ENCODE assay signal across 1 cellular context in the genomic region with DNA sequence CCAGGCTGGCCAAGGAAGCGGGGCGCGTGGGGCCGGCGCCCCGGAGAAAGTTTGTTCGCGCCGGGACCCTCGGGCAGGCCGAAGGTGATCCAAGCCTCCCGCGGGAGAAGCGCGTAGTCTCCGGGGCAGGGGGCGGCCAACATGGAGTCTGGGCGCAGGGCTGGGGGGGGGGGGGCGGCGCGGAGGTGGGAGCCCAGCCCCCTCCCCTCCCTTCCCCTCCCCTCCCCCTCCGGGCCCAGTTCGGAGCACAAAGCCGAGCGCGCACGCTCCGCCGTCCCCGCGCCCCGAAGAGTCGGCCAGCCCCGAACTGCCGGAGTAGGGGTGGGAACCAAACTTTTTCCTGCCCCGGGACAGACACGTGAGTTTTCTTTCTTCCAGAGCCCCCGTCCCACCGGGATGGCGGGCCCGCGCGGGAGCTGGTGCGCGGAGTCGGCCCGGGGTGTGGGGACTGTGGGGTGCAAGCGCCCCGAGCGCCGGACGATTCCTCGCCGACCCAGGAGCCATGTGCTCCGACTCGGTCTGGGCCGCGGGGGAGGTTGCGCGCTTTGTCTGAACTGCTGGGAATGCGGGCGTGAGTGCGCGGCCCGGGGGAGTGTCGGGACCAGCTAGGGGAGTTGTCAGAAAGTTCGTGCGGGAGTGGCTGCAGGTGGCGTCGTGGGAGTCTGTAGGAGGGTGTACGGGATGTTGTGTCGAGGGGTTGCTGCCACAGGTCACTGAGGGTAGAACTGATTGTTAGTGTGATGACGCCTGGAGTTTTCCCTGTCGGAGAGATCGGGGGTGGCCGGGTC.
TF ChIP-seq lines count a peak whose summit lies in the region.

No MANE protein-coding gene starts in this region.

TF ChIP-seq in HepG2, 621 proteins besides CTCF, POLR2A, EP300 and RAD21 (continued from another document and continues in another):
- TF ChIP-seq LCORL (IDR thresholded peaks at IDR 0.05) (no peak), LCORL (CRISPR knock-in tag; IDR thresholded peaks at IDR 0.05) (0 out of 2 replicates have a peak, but pooled peaks have one; percentile 80), RARG (CRISPR knock-in tag; IDR thresholded peaks at IDR 0.05; ENCODE audit: low read depth) (no peak), ZNF136 (CRISPR knock-in tag; IDR thresholded peaks at IDR 0.05; ENCODE audit: low read depth) (peak; percentile 85), MTF2 (CRISPR knock-in tag; IDR thresholded peaks at IDR 0.05; ENCODE audit: borderline replicate concordance) (peak; percentile 84; the same call in 1 of the 2 replicates), ZNF552 (CRISPR knock-in tag; IDR thresholded peaks at IDR 0.05; ENCODE audit: borderline replicate concordance) (peak; percentile 67), ZNF891 (CRISPR knock-in tag; IDR thresholded peaks at IDR 0.05) (peak; percentile 89), MED8 (CRISPR knock-in tag; IDR thresholded peaks at IDR 0.05; ENCODE audit: insufficient replicate concordance) (no peak), RCOR2 (CRISPR knock-in tag; IDR thresholded peaks at IDR 0.05) (peak; percentile 37; the same call in 1 of the 2 replicates), MBD4 (IDR thresholded peaks at IDR 0.05; ENCODE audit: borderline replicate concordance, low read length) (no peak), ZC3H4 (CRISPR knock-in tag; IDR thresholded peaks at IDR 0.05; ENCODE audit: borderline replicate concordance) (no peak), POLR2G (IDR thresholded peaks at IDR 0.05; ENCODE audit: low read depth, low read length) (peak; percentile 75), ZNF160 (CRISPR knock-in tag; IDR thresholded peaks at IDR 0.05) (peak; percentile 2; the same call in 1 of the 2 replicates), ZNF333 (CRISPR knock-in tag; IDR thresholded peaks at IDR 0.05; ENCODE audit: borderline replicate concordance) (peak; percentile 95; the same call in 1 of the 2 replicates), PRMT3 (CRISPR knock-in tag; IDR thresholded peaks at IDR 0.05; ENCODE audit: borderline replicate concordance, low read depth) (no peak), SMAD1 (CRISPR knock-in tag; IDR thresholded peaks at IDR 0.05; ENCODE audit: borderline replicate concordance, low read depth) (no peak; the same call in 1 of the 2 replicates), SAP130 (CRISPR knock-in tag; IDR thresholded peaks at IDR 0.05; ENCODE audit: low read depth) (peak; percentile 91), BHLHE40 (IDR thresholded peaks at IDR 0.05; ENCODE audit: low read length) (peak; percentile 37), ZNF761 (CRISPR knock-in tag; conservative IDR thresholded peaks at IDR 0.05) (no peak), ZNF180 (CRISPR knock-in tag; IDR thresholded peaks at IDR 0.05; ENCODE audit: borderline replicate concordance, low read depth) (no peak)
- TF ChIP-seq, protein P1, sequence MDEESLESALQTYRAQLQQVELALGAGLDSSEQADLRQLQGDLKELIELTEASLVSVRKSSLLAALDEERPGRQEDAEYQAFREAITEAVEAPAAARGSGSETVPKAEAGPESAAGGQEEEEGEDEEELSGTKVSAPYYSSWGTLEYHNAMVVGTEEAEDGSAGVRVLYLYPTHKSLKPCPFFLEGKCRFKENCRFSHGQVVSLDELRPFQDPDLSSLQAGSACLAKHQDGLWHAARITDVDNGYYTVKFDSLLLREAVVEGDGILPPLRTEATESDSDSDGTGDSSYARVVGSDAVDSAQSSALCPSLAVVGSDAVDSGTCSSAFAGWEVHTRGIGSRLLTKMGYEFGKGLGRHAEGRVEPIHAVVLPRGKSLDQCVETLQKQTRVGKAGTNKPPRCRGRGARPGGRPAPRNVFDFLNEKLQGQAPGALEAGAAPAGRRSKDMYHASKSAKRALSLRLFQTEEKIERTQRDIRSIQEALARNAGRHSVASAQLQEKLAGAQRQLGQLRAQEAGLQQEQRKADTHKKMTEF (CRISPR knock-in tag; IDR thresholded peaks at IDR 0.05): peak; percentile 59
- TF ChIP-seq, protein P2, sequence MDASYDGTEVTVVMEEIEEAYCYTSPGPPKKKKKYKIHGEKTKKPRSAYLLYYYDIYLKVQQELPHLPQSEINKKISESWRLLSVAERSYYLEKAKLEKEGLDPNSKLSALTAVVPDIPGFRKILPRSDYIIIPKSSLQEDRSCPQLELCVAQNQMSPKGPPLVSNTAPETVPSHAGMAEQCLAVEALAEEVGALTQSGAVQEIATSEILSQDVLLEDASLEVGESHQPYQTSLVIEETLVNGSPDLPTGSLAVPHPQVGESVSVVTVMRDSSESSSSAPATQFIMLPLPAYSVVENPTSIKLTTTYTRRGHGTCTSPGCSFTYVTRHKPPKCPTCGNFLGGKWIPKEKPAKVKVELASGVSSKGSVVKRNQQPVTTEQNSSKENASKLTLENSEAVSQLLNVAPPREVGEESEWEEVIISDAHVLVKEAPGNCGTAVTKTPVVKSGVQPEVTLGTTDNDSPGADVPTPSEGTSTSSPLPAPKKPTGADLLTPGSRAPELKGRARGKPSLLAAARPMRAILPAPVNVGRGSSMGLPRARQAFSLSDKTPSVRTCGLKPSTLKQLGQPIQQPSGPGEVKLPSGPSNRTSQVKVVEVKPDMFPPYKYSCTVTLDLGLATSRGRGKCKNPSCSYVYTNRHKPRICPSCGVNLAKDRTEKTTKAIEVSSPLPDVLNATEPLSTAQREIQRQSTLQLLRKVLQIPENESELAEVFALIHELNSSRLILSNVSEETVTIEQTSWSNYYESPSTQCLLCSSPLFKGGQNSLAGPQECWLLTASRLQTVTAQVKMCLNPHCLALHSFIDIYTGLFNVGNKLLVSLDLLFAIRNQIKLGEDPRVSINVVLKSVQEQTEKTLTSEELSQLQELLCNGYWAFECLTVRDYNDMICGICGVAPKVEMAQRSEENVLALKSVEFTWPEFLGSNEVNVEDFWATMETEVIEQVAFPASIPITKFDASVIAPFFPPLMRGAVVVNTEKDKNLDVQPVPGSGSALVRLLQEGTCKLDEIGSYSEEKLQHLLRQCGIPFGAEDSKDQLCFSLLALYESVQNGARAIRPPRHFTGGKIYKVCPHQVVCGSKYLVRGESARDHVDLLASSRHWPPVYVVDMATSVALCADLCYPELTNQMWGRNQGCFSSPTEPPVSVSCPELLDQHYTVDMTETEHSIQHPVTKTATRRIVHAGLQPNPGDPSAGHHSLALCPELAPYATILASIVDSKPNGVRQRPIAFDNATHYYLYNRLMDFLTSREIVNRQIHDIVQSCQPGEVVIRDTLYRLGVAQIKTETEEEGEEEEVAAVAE (CRISPR knock-in tag; IDR thresholded peaks at IDR 0.05; ENCODE audit: borderline replicate concordance): peak; percentile 47; the same call in 1 of the 2 replicates
- TF ChIP-seq, protein P3, sequence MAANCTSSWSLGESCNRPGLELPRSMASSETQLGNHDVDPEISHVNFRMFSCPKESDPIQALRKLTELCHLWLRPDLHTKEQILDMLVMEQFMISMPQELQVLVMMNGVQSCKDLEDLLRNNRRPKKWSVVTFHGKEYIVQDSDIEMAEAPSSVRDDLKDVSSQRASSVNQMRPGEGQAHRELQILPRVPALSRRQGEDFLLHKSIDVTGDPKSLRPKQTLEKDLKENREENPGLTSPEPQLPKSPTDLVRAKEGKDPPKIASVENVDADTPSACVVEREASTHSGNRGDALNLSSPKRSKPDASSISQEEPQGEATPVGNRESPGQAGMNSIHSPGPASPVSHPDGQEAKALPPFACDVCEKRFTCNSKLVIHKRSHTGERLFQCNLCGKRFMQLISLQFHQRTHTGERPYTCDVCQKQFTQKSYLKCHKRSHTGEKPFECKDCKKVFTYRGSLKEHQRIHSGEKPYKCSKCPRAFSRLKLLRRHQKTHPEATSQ (CRISPR knock-in tag; IDR thresholded peaks at IDR 0.05; ENCODE audit: borderline replicate concordance): no peak
- TF ChIP-seq, protein P4, sequence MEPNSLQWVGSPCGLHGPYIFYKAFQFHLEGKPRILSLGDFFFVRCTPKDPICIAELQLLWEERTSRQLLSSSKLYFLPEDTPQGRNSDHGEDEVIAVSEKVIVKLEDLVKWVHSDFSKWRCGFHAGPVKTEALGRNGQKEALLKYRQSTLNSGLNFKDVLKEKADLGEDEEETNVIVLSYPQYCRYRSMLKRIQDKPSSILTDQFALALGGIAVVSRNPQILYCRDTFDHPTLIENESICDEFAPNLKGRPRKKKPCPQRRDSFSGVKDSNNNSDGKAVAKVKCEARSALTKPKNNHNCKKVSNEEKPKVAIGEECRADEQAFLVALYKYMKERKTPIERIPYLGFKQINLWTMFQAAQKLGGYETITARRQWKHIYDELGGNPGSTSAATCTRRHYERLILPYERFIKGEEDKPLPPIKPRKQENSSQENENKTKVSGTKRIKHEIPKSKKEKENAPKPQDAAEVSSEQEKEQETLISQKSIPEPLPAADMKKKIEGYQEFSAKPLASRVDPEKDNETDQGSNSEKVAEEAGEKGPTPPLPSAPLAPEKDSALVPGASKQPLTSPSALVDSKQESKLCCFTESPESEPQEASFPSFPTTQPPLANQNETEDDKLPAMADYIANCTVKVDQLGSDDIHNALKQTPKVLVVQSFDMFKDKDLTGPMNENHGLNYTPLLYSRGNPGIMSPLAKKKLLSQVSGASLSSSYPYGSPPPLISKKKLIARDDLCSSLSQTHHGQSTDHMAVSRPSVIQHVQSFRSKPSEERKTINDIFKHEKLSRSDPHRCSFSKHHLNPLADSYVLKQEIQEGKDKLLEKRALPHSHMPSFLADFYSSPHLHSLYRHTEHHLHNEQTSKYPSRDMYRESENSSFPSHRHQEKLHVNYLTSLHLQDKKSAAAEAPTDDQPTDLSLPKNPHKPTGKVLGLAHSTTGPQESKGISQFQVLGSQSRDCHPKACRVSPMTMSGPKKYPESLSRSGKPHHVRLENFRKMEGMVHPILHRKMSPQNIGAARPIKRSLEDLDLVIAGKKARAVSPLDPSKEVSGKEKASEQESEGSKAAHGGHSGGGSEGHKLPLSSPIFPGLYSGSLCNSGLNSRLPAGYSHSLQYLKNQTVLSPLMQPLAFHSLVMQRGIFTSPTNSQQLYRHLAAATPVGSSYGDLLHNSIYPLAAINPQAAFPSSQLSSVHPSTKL (CRISPR knock-in tag; IDR thresholded peaks at IDR 0.05): peak; percentile 41; the same call in 1 of the 2 replicates
- TF ChIP-seq, protein P5, sequence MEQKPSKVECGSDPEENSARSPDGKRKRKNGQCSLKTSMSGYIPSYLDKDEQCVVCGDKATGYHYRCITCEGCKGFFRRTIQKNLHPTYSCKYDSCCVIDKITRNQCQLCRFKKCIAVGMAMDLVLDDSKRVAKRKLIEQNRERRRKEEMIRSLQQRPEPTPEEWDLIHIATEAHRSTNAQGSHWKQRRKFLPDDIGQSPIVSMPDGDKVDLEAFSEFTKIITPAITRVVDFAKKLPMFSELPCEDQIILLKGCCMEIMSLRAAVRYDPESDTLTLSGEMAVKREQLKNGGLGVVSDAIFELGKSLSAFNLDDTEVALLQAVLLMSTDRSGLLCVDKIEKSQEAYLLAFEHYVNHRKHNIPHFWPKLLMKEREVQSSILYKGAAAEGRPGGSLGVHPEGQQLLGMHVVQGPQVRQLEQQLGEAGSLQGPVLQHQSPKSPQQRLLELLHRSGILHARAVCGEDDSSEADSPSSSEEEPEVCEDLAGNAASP (CRISPR knock-in tag; IDR thresholded peaks at IDR 0.05; ENCODE audit: borderline replicate concordance): peak; percentile 28; the same call in 1 of the 2 replicates
- TF ChIP-seq, protein P6, sequence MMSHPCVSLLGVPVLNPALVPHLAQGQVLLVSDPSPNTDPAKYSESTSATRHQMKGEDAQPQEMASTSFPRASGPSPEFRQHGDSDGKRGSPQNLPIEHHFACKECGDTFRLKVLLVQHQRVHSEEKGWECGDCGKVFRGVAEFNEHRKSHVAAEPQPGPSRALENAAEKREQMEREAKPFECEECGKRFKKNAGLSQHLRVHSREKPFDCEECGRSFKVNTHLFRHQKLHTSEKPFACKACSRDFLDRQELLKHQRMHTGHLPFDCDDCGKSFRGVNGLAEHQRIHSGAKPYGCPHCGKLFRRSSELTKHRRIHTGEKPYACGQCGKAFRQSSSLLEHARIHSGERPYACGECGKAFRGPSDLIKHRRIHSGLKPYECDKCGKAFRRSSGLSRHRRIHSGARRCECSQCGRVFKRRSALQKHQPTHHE (CRISPR knock-in tag; IDR thresholded peaks at IDR 0.05; ENCODE audit: borderline replicate concordance): 0 out of 2 replicates have a peak, but pooled peaks have one; percentile 45
- TF ChIP-seq, protein P7, sequence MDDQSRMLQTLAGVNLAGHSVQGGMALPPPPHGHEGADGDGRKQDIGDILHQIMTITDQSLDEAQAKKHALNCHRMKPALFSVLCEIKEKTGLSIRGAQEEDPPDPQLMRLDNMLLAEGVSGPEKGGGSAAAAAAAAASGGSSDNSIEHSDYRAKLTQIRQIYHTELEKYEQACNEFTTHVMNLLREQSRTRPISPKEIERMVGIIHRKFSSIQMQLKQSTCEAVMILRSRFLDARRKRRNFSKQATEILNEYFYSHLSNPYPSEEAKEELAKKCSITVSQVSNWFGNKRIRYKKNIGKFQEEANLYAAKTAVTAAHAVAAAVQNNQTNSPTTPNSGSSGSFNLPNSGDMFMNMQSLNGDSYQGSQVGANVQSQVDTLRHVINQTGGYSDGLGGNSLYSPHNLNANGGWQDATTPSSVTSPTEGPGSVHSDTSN (CRISPR knock-in tag; IDR thresholded peaks at IDR 0.05; ENCODE audit: borderline replicate concordance): 0 out of 2 replicates have a peak, but pooled peaks have one; percentile 30
- TF ChIP-seq, protein P8, sequence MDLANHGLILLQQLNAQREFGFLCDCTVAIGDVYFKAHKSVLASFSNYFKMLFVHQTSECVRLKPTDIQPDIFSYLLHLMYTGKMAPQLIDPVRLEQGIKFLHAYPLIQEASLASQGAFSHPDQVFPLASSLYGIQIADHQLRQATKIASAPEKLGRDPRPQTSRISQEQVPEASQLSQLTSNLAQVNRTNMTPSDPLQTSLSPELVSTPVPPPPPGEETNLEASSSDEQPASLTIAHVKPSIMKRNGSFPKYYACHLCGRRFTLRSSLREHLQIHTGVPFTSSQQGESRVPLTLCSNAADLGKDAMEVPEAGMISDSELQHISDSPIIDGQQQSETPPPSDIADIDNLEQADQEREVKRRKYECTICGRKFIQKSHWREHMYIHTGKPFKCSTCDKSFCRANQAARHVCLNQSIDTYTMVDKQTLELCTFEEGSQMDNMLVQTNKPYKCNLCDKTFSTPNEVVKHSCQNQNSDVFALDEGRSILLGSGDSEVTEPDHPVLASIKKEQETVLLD (CRISPR knock-in tag; IDR thresholded peaks at IDR 0.05; ENCODE audit: low read depth): peak; percentile 65
- TF ChIP-seq, protein P9, sequence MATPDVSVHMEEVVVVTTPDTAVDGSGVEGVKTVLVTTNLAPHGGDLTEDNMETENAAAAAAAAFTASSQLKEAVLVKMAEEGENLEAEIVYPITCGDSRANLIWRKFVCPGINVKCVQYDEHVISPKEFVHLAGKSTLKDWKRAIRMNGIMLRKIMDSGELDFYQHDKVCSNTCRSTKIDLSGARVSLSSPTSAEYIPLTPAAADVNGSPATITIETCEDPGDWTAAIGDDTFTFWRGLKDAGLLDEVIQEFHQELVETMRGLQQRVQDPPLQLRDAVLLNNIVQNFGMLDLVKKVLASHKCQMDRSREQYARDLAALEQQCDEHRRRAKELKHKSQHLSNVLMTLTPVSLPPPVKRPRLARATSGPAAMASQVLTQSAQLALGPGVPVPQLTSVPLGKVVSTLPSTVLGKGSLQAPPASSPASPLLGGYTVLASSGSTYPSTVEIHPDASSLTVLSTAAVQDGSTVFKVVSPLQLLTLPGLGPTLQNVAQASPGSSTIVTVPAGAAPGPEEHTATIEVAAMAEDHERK (CRISPR knock-in tag; IDR thresholded peaks at IDR 0.05; ENCODE audit: low read depth): no peak
- TF ChIP-seq, protein P10, sequence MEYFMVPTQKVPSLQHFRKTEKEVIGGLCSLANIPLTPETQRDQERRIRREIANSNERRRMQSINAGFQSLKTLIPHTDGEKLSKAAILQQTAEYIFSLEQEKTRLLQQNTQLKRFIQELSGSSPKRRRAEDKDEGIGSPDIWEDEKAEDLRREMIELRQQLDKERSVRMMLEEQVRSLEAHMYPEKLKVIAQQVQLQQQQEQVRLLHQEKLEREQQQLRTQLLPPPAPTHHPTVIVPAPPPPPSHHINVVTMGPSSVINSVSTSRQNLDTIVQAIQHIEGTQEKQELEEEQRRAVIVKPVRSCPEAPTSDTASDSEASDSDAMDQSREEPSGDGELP (IDR thresholded peaks at IDR 0.05; ENCODE audit: borderline replicate concordance, low read depth): no peak
